In the genomic region with DNA sequence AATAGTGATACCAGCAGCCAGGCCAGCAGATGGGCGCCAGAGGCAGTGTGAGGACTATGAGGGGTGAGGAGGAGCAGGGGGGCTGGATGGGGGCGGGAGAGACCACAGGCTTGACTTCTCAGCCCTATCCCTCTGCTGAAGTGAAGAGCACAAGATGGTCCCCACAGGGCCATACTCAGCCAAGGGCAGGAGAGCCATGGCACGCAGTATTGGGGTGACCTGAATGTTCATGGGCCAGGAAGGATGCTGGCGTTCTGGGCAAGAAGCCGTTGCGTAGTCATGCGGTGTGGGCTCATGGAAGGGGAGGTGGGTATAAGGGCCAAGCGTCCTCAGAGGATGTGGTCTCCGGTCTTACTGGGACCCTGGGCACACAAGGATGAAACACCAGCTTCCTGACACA, we compare ENCODE assay signal across 14 cellular contexts.
DNase-seq lines count a peak whose midpoint lies in the region; ATAC-seq and TF ChIP-seq lines count a peak whose summit lies in the region.
"Had no signal": no experiment of that assay in that cellular context is flagged by ENCODE, and none has a peak within 500 bp of the region (broad histone marks: within the 10 kb centered on the region; RNA-seq: fewer than 3 reads in every experiment).

No MANE protein-coding gene starts in this region.

- H3K27ac Mint-ChIP-seq in chondrocyte (ENCODE audit: unreplicated experiment): no peak overlapping the region

- H3K27me3 Mint-ChIP-seq in chondrocyte (ENCODE audit: low read depth): no peaks in the 10 kb centered on the region
- H3K27me3 Mint-ChIP-seq: CD4-positive, CD25-positive, alpha-beta regulatory T cell had no signal

- no peaks in the 10 kb centered on the region for H3K79me2 ChIP-seq in osteoblast (ENCODE audit: insufficient read depth, low read length)

- H3K4me1 ChIP-seq in heart left ventricle (peaks cover 0 to 65% (median 29%) of the 10 kb centered on the region in 12 donors), BLaER1 (peaks cover 100% of the 10 kb centered on the region), osteoblast (ENCODE audit: insufficient read depth, low read length) (peaks cover 14% of the 10 kb centered on the region)

- no peak overlapping the region for H3K4me3 ChIP-seq in heart left ventricle
- no peak overlapping the region for H3K4me3 ChIP-seq in BLaER1
- no peak overlapping the region for H3K4me3 ChIP-seq in osteoblast (ENCODE audit: insufficient read depth, low read length)
- H3K4me3 ChIP-seq: GM23248 had no signal

- H3K9me3 Mint-ChIP-seq in chondrocyte (ENCODE audit: low read depth): no peaks in the 10 kb centered on the region

- no peaks in the 10 kb centered on the region for H3K36me3 Mint-ChIP-seq in chondrocyte (ENCODE audit: low read depth)

- H3K36me3 ChIP-seq in heart left ventricle (no peaks in the 10 kb centered on the region), BLaER1 (no peaks in the 10 kb centered on the region), osteoblast (ENCODE audit: insufficient read depth, low read length) (no peaks in the 10 kb centered on the region)

- 86 to 94% (median 90%) methylated on average over 9 of the region's 9 CpGs for WGBS in heart left ventricle, 4 donors

- H3K9me3 ChIP-seq in heart left ventricle (no peaks in the 10 kb centered on the region), BLaER1 (no peaks in the 10 kb centered on the region), osteoblast (ENCODE audit: low read depth, low read length) (no peaks in the 10 kb centered on the region)

- DNase-seq in heart left ventricle (no peak), Right ventricle myocardium inferior (ENCODE audit: missing footprints) (no peak), chondrocyte (ENCODE audit: low spot score) (peak; percentile 53), osteoblast (ENCODE audit: insufficient read length, low spot score, missing footprints) (peak; percentile 23)
- DNase-seq in stimulated activated CD4-positive, alpha-beta T cell treated with anti-CD3 and anti-CD28 coated beads, Interleukin-2, amount 100 ng/mL, for 48 hours: no peak
- DNase-seq: Calu3; CD4-positive, CD25-positive, alpha-beta regulatory T cell; DMS 273 treated with DMSO at 0.1 percent for 48 hours; GM23248 had no signal

- intact Hi-C loops in heart left ventricle (cut with DNase I): no loop called here
- intact Hi-C loops in Right ventricle myocardium inferior (cut with DNase I): no loop called here

- TF ChIP-seq CTCF in heart left ventricle (IDR thresholded peaks at IDR 0.05) (no peak), chondrocyte (IDR thresholded peaks at IDR 0.05) (no peak), osteoblast (IDR thresholded peaks at IDR 0.05; ENCODE audit: extremely low read depth, low read depth, low read length) (no peak)

- ATAC-seq in heart left ventricle (no peak), Right ventricle myocardium inferior (no peak), GM18858 (IDR thresholded peaks at IDR 0.05; ENCODE audit: unreplicated experiment) (no peak), GM21381 (IDR thresholded peaks at IDR 0.05; ENCODE audit: unreplicated experiment) (no peak)
- ATAC-seq: HCT116 had no signal

- H3K4me2 ChIP-seq in BLaER1 (peak overlapping the region; percentile 33; the same call in 1 of the 2 replicates), osteoblast (ENCODE audit: insufficient read depth, low read length) (no peak overlapping the region)

- H2AFZ ChIP-seq in osteoblast (ENCODE audit: low read length): no peak overlapping the region
- H2AFZ ChIP-seq: GM23248 had no signal

- H3K9ac ChIP-seq in BLaER1: no peak overlapping the region
- H3K9ac ChIP-seq: GM23248 had no signal

- H3K27me3 ChIP-seq in heart left ventricle (no peaks in the 10 kb centered on the region), BLaER1 (no peaks in the 10 kb centered on the region), osteoblast (ENCODE audit: insufficient read depth, low read length) (no peaks in the 10 kb centered on the region)

- H3K27ac ChIP-seq in heart left ventricle (peak overlapping the region in 8 of 12 donors; percentile 18 to 97 (median 47)), BLaER1 (no peak overlapping the region), osteoblast (ENCODE audit: low read depth, low read length) (no peak overlapping the region)
- H3K27ac ChIP-seq: 22Rv1, GM23248 had no signal

- no peak overlapping the region for H3K4me3 Mint-ChIP-seq in chondrocyte (ENCODE audit: unreplicated experiment)
- H3K4me3 Mint-ChIP-seq: CD4-positive, CD25-positive, alpha-beta regulatory T cell had no signal

- H3K4me1 Mint-ChIP-seq in chondrocyte (ENCODE audit: low read depth): peaks cover 39% of the 10 kb centered on the region

- no peak for TF ChIP-seq POLR2A in heart left ventricle (IDR thresholded peaks at IDR 0.05)

- H4K20me1 ChIP-seq in BLaER1 (peaks cover 5% of the 10 kb centered on the region), osteoblast (ENCODE audit: insufficient read depth, low read length) (no peaks in the 10 kb centered on the region)

Comparison
In these comparisons a context has a peak if more than half of its experiments do, and no peak if none do; other contexts are left out.
1. DNase-seq: peak in chondrocyte (single experiment) and osteoblast (single experiment); none in heart left ventricle (0 of 5), Right ventricle myocardium inferior (single experiment) and stimulated activated CD4-positive, alpha-beta T cell treated with anti-CD3 and anti-CD28 coated beads, Interleukin-2, amount 100 ng/mL, for 48 hours (0 of 2).
2. H3K27ac ChIP-seq: peak in heart left ventricle (8 of 12); none in BLaER1 (single experiment) and osteoblast (single experiment).